In the genomic region with DNA sequence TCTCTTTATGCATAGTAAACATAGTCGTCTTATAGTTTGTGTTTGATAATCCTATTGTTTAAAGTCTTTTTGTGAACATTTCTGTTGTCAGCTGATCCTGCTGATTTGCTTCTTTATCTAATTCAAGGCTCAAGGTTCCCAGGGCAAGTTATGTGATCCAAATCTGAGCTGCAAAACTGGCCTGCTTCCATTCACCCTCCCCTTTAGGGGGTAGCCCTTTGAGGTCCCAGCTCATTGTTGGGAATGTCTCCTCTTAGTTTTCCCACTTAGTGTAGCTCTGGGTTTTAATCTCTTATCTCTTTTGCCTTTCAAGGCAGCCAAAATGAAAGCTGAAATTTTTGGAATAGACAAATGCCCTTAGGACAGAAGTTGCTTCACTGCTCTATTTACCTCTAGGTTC, we compare ENCODE assay signal across 19 cellular contexts.
"Had no signal": no experiment of that assay in that cellular context is flagged by ENCODE, and none has a peak within 500 bp of the region (broad histone marks: within the 10 kb centered on the region; RNA-seq: fewer than 3 reads in every experiment).

No MANE protein-coding gene starts in this region.

- H3K4me3 Mint-ChIP-seq: activated CD4-positive, alpha-beta T cell treated with anti-CD3 and anti-CD28 coated beads, Interleukin-2, amount 10 ng/mL, durations not matched to agents 7 days and 5 days; activated naive CD4-positive, alpha-beta T cell treated with anti-CD3 and anti-CD28 coated beads, Interleukin-2, amount 50 U/mL, for 24 hours; dendritic cell treated with granulocyte-macrophage colony-stimulating factor and Interleukin-4, amounts not matched to agents 40 ng/mL and 50 ng/mL, for 4 days had no signal

- FAIRE-seq: kidney had no signal

- H3K4me3 ChIP-seq: ascending aorta, esophagus squamous epithelium, prostate gland, skin epidermis, transverse colon, uterus had no signal

- ATAC-seq: activated CD4-positive, CD25-positive, alpha-beta regulatory T cell treated with anti-CD3 and anti-CD28 coated beads, Interleukin-2, amount 50 U/mL, for 24 hours; left lobe of liver; right cardiac atrium; stimulated activated naive CD8-positive, alpha-beta T cell treated with anti-CD3 and anti-CD28 coated beads, Interleukin-15, Interleukin-2, amounts not matched to agents 100 U/mL and 50 U/mL, for 24 hours had no signal

- H3K4me1 ChIP-seq: ascending aorta, esophagus squamous epithelium, prostate gland, transverse colon, uterus had no signal

- H3K9me3 ChIP-seq: prostate gland, transverse colon, uterus had no signal

- H3K27me3 ChIP-seq: ascending aorta, esophagus squamous epithelium, transverse colon, uterus had no signal

- H3K36me3 ChIP-seq: ascending aorta, esophagus squamous epithelium, prostate gland, transverse colon, uterus had no signal

- H3K9me3 Mint-ChIP-seq: activated naive CD4-positive, alpha-beta T cell treated with anti-CD3 and anti-CD28 coated beads, Interleukin-2, amount 50 U/mL, for 24 hours had no signal

- H3K27ac ChIP-seq: ascending aorta, esophagus squamous epithelium, prostate gland, skin epidermis, transverse colon, uterus had no signal

- H3K27ac Mint-ChIP-seq: activated CD4-positive, alpha-beta T cell treated with anti-CD3 and anti-CD28 coated beads, Interleukin-2, amount 10 ng/mL, durations not matched to agents 7 days and 5 days; activated naive CD4-positive, alpha-beta T cell treated with anti-CD3 and anti-CD28 coated beads, Interleukin-2, amount 50 U/mL, for 24 hours; dendritic cell treated with granulocyte-macrophage colony-stimulating factor and Interleukin-4, amounts not matched to agents 40 ng/mL and 50 ng/mL, for 4 days had no signal

- DNase-seq: activated CD4-positive, alpha-beta T cell treated with anti-CD3 and anti-CD28 coated beads, Interleukin-2, amount 10 ng/mL, durations not matched to agents 7 days and 5 days; activated CD8-positive, alpha-beta memory T cell treated with anti-CD3 and anti-CD28 coated beads, Interleukin-2, amount 50 U/mL, for 4 hours; activated effector memory CD4-positive, alpha-beta T cell treated with Interleukin-2 at 50 U/mL for 16 hours; activated T-cell treated with anti-CD3 and anti-CD28 coated beads, Interleukin-2, amount 50 U/mL, for 48 hours; effector memory CD4-positive, alpha-beta T cell; esophagus squamous epithelium; kidney; midbrain; right cardiac atrium; stimulated activated naive CD8-positive, alpha-beta T cell treated with anti-CD3 and anti-CD28 coated beads, Interleukin-15, Interleukin-2, amounts not matched to agents 100 U/mL and 50 U/mL, for 24 hours; transverse colon; uterus had no signal

- H3K27me3 Mint-ChIP-seq: activated CD4-positive, alpha-beta T cell treated with anti-CD3 and anti-CD28 coated beads, Interleukin-2, amount 10 ng/mL, durations not matched to agents 7 days and 5 days; activated naive CD4-positive, alpha-beta T cell treated with anti-CD3 and anti-CD28 coated beads, Interleukin-2, amount 50 U/mL, for 24 hours; dendritic cell treated with granulocyte-macrophage colony-stimulating factor and Interleukin-4, amounts not matched to agents 40 ng/mL and 50 ng/mL, for 4 days had no signal
